ENCODE assay signal across 1 cellular context in genomic region chr17:17103160-17103559, GRCh38.
TF ChIP-seq lines count a peak whose summit lies in the region.

No MANE protein-coding gene starts in this region.

TF ChIP-seq in HepG2, 621 proteins besides CTCF, POLR2A, EP300 and RAD21 (continued from another document):
- 0 out of 2 replicates have a peak, but pooled peaks have one; percentile 13 for TF ChIP-seq ZNF362 (CRISPR knock-in tag; IDR thresholded peaks at IDR 0.05; ENCODE audit: borderline replicate concordance)
- TF ChIP-seq ZBTB38 (CRISPR knock-in tag; IDR thresholded peaks at IDR 0.05): peak; percentile 37; the same call in 1 of the 2 replicates
- peak; percentile 49; the same call in 1 of the 2 replicates for TF ChIP-seq ZNF687 (CRISPR knock-in tag; IDR thresholded peaks at IDR 0.05)
- 0 out of 2 replicates have a peak, but pooled peaks have one; percentile 3 for TF ChIP-seq SALL1 (CRISPR knock-in tag; IDR thresholded peaks at IDR 0.05)
